In genomic region chr12:6341439-6342139, GRCh38 we compare ENCODE assay signal across 1 cellular context.
TF ChIP-seq lines count a peak whose summit lies in the region.

TNFRSF1A (minus strand) TSS chr12:6342076; CDS start chr12:6341814, 262 bp downstream.

TF ChIP-seq in SK-N-SH, 30 proteins besides CTCF, POLR2A, EP300 and RAD21 (continued from another document):
- TF ChIP-seq REST (IDR thresholded peaks at IDR 0.05; ENCODE audit: low read depth, low read length), result peak; percentile 37; the same call in 1 of the 2 replicates
- TF ChIP-seq ZBTB33 (IDR thresholded peaks at IDR 0.05; ENCODE audit: borderline replicate concordance, low read depth), result no peak
- TF ChIP-seq MXI1 (IDR thresholded peaks at IDR 0.05; ENCODE audit: low read depth, low read length), result peak; percentile 57; the same call in 1 of the 2 replicates
- TF ChIP-seq PBX3 (IDR thresholded peaks at IDR 0.05), result no peak; the same call in 1 of the 2 replicates
- no peak for TF ChIP-seq JUND (IDR thresholded peaks at IDR 0.05)
- peak; percentile 56; the same call in 1 of the 2 replicates for TF ChIP-seq SIN3A (IDR thresholded peaks at IDR 0.05; ENCODE audit: borderline replicate concordance, low read depth, low read length)
- TF ChIP-seq EZH2phosphoT487 (IDR thresholded peaks at IDR 0.05; ENCODE audit: borderline replicate concordance, low read depth), result no peak
- peak; percentile 80 for TF ChIP-seq TAF1 (IDR thresholded peaks at IDR 0.05; ENCODE audit: borderline replicate concordance, low read depth, low read length)
- TF ChIP-seq, protein P1, sequence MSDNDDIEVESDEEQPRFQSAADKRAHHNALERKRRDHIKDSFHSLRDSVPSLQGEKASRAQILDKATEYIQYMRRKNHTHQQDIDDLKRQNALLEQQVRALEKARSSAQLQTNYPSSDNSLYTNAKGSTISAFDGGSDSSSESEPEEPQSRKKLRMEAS (IDR thresholded peaks at IDR 0.05; ENCODE audit: low read depth), result peak; percentile 62; the same call in 1 of the 2 replicates
- TF ChIP-seq FOSL2 (IDR thresholded peaks at IDR 0.05; ENCODE audit: borderline replicate concordance, low read depth), result no peak
- TF ChIP-seq USF1 (IDR thresholded peaks at IDR 0.05; ENCODE audit: borderline replicate concordance, low read depth), result no peak
- TF ChIP-seq IRF3 (IDR thresholded peaks at IDR 0.05; ENCODE audit: low read depth, low read length), result no peak
- TF ChIP-seq RFX5 (IDR thresholded peaks at IDR 0.05; ENCODE audit: low read length), result no peak
- TF ChIP-seq, protein P2, sequence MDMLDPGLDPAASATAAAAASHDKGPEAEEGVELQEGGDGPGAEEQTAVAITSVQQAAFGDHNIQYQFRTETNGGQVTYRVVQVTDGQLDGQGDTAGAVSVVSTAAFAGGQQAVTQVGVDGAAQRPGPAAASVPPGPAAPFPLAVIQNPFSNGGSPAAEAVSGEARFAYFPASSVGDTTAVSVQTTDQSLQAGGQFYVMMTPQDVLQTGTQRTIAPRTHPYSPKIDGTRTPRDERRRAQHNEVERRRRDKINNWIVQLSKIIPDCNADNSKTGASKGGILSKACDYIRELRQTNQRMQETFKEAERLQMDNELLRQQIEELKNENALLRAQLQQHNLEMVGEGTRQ (IDR thresholded peaks at IDR 0.05; ENCODE audit: borderline replicate concordance, low read depth, low read length), result no peak
- TF ChIP-seq RXRA (IDR thresholded peaks at IDR 0.05; ENCODE audit: borderline replicate concordance, low read depth), result no peak
- 0 out of 2 replicates have a peak, but pooled peaks have one; percentile 20 for TF ChIP-seq YY1 (IDR thresholded peaks at IDR 0.05; ENCODE audit: low read depth)
- no peak for TF ChIP-seq NRF1 (IDR thresholded peaks at IDR 0.05; ENCODE audit: low read depth, low read length)
- TF ChIP-seq NFIC (IDR thresholded peaks at IDR 0.05; ENCODE audit: borderline replicate concordance), result no peak; the same call in 1 of the 2 replicates
- 0 out of 2 replicates have a peak, but pooled peaks have one; percentile 22 for TF ChIP-seq FOXJ3 (CRISPR knock-in tag; IDR thresholded peaks at IDR 0.05)
- no peak for TF ChIP-seq SMC3 (IDR thresholded peaks at IDR 0.05; ENCODE audit: low read depth, low read length)
- TF ChIP-seq FOXM1 (IDR thresholded peaks at IDR 0.05; ENCODE audit: low read depth), result no peak
